ENCODE assay signal across 8 cellular contexts in genomic region chr11:107928767-107929507, GRCh38. TPM values are rescaled to one million over a fixed set of nuclear protein-coding genes. Genes with fewer than 3 reads are reported as not detected.
DNase-seq lines count a peak whose midpoint lies in the region; ATAC-seq and TF ChIP-seq lines count a peak whose summit lies in the region.

No MANE protein-coding gene starts in this region.

- peak overlapping the region in 1 of 2 experiments; percentile 56 for H3K23ac ChIP-seq in mesenchymal stem cell (ENCODE audit: low read length in 2 of 2)

- H3K14ac ChIP-seq in mesenchymal stem cell (ENCODE audit: low read length in 2 of 2): no peak overlapping the region

- H3K9ac ChIP-seq in OCI-LY1 (ENCODE audit: low read length): peak overlapping the region; percentile 50; the same call in 1 of the 2 replicates
- H3K9ac ChIP-seq in mesenchymal stem cell (ENCODE audit: low read length): no peak overlapping the region

- DNase-seq in AG09309 (ENCODE audit: low read depth) (no peak), choroid plexus epithelial cell (ENCODE audit: low read depth) (no peak), mesenchymal stem cell (no peak), transverse colon (peak; percentile 10), EL (no peak)

- peak; percentile 16 for TF ChIP-seq POLR2A in GM18526 (IDR thresholded peaks at IDR 0.05; ENCODE audit: extremely low read depth, insufficient read length)
- TF ChIP-seq POLR2A in transverse colon (IDR thresholded peaks at IDR 0.05): no peak

- H2AK5ac ChIP-seq in mesenchymal stem cell (ENCODE audit: low read length, severe bottlenecking): no peak overlapping the region

- H3K4me2 ChIP-seq in OCI-LY1 (ENCODE audit: low read length) (peak overlapping the region; percentile 67), mesenchymal stem cell (ENCODE audit: low read length, poor library complexity, severe bottlenecking) (peak overlapping the region; percentile 81)

- intact Hi-C loops in transverse colon (cut with DNase I; ENCODE audit: low total_unique reads): no loop called here

- H2BK120ac ChIP-seq in mesenchymal stem cell (ENCODE audit: low read depth, low read length): no peak overlapping the region

- no peaks in the 10 kb centered on the region for H4K20me1 ChIP-seq in OCI-LY1 (ENCODE audit: insufficient read depth, low read length)

- H3K27me3 ChIP-seq in OCI-LY1 (ENCODE audit: insufficient read depth, low read length) (no peaks in the 10 kb centered on the region; the same call in 1 of the 2 replicates), mesenchymal stem cell (ENCODE audit: control insufficient read depth in 1 of 2, insufficient read depth in 1 of 2, low read length in 2 of 2) (peaks cover 25 to 27% of the 10 kb centered on the region in 2 experiments), transverse colon (peaks cover 33% of the 10 kb centered on the region)

- H2BK15ac ChIP-seq in mesenchymal stem cell (ENCODE audit: low read depth, poor library complexity, severe bottlenecking): peak overlapping the region; percentile 16

- peaks cover 20% of the 10 kb centered on the region for H3K4me1 ChIP-seq in OCI-LY1 (ENCODE audit: insufficient read depth, low read length, severe bottlenecking)
- peaks cover 14% of the 10 kb centered on the region for H3K4me1 ChIP-seq in mesenchymal stem cell (ENCODE audit: control insufficient read depth, insufficient read depth, low read depth, low read length)
- H3K4me1 ChIP-seq in transverse colon: peaks cover 8 to 19% (median 10%) of the 10 kb centered on the region in 4 donors

- peak; percentile 11 for ATAC-seq in HG03135 (IDR thresholded peaks at IDR 0.05; ENCODE audit: unreplicated experiment)

- H2BK12ac ChIP-seq in mesenchymal stem cell (ENCODE audit: low read length in 2 of 2): no peak overlapping the region

- no peaks in the 10 kb centered on the region for H3K9me3 ChIP-seq in OCI-LY1 (ENCODE audit: low read length)
- no peaks in the 10 kb centered on the region for H3K9me3 ChIP-seq in mesenchymal stem cell (ENCODE audit: control insufficient read depth, low read length)
- H3K9me3 ChIP-seq in transverse colon: no peaks in the 10 kb centered on the region

- H3K79me2 ChIP-seq in OCI-LY1 (ENCODE audit: insufficient read depth, low read length): no peaks in the 10 kb centered on the region

- peak overlapping the region; percentile 23 for H3K4me3 ChIP-seq in AG09309 (ENCODE audit: control insufficient read depth, low read depth, low read length)
- peak overlapping the region; percentile 69 for H3K4me3 ChIP-seq in OCI-LY1 (ENCODE audit: low read depth, low read length, poor library complexity, severe bottlenecking)
- peak overlapping the region; percentile 50 for H3K4me3 ChIP-seq in choroid plexus epithelial cell (ENCODE audit: low read depth, low read length)
- peak overlapping the region; percentile 51 to 73 for H3K4me3 ChIP-seq in mesenchymal stem cell (ENCODE audit: insufficient read depth in 1 of 2, low read depth in 1 of 2, low read length in 2 of 2)
- peak overlapping the region; percentile 10 to 63 (median 30) for H3K4me3 ChIP-seq in transverse colon

- no peak for TF ChIP-seq EP300 in transverse colon (IDR thresholded peaks at IDR 0.05; ENCODE audit: low read depth)

- no peaks in the 10 kb centered on the region for H3F3A ChIP-seq in OCI-LY1 (ENCODE audit: insufficient read depth, low read length)

- WGBS in mesenchymal stem cell: 1% methylated on average over 41 of the region's 41 CpGs
- 3% methylated on average over 38 of the region's 41 CpGs; no CpG with 5 or more reads in 1 of the 2 donors for WGBS in transverse colon (ENCODE audit: low coverage in 1 of 2), 2 donors

- no peaks in the 10 kb centered on the region for H3K36me3 ChIP-seq in OCI-LY1 (ENCODE audit: insufficient read depth, low read length)
- H3K36me3 ChIP-seq in mesenchymal stem cell (ENCODE audit: control insufficient read depth in 1 of 2, insufficient read depth in 2 of 2, low read depth in 1 of 2, low read length in 2 of 2): no peaks in the 10 kb centered on the region
- no peaks in the 10 kb centered on the region for H3K36me3 ChIP-seq in transverse colon

- no peak for TF ChIP-seq CTCF in AG09309 (IDR thresholded peaks at IDR 0.05; ENCODE audit: control insufficient read depth, insufficient read depth, low read depth, low read length, missing control alignments)
- TF ChIP-seq CTCF in OCI-LY1 (IDR thresholded peaks at IDR 0.05; ENCODE audit: low read length): no peak
- no peak for TF ChIP-seq CTCF in choroid plexus epithelial cell (conservative IDR thresholded peaks at IDR 0.05; ENCODE audit: low read depth, low read length)
- no peak for TF ChIP-seq CTCF in transverse colon (IDR thresholded peaks at IDR 0.05)

- in situ Hi-C loops in transverse colon (cut with MboI; ENCODE audit: low pct_ligation_motif_present in 1 of 4, low pct_unique_long_range_greater_than_20kb in 1 of 4, low sequenced_read_pairs in 3 of 4): no loop called here

- no peaks in the 10 kb centered on the region for H3K79me1 ChIP-seq in mesenchymal stem cell (replicated peaks; ENCODE audit: low read length, poor library complexity, severe bottlenecking)

- H3K27ac ChIP-seq in OCI-LY1 (ENCODE audit: low read depth, low read length, poor library complexity, severe bottlenecking): no peak overlapping the region
- H3K27ac ChIP-seq in mesenchymal stem cell (ENCODE audit: low read length, poor library complexity, severe bottlenecking): no peak overlapping the region
- H3K27ac ChIP-seq in transverse colon: peak overlapping the region; percentile 33 to 58 (median 52)

- H2BK5ac ChIP-seq in mesenchymal stem cell (ENCODE audit: low read depth, low read length, poor library complexity, severe bottlenecking): no peak overlapping the region

- no peak overlapping the region for H3K18ac ChIP-seq in mesenchymal stem cell (ENCODE audit: low read depth in 1 of 2, low read length in 2 of 2)

- H4K8ac ChIP-seq in mesenchymal stem cell (ENCODE audit: low read length): no peak overlapping the region

- no peak overlapping the region for H4K91ac ChIP-seq in mesenchymal stem cell (ENCODE audit: low read length)

- no peaks in the 10 kb centered on the region for H3K9me2 ChIP-seq in OCI-LY1 (ENCODE audit: low read depth, low read length)

- H2AFZ ChIP-seq in OCI-LY1 (ENCODE audit: low read length) (no peak overlapping the region), mesenchymal stem cell (ENCODE audit: low read depth, low read length) (no peak overlapping the region)

- H3K4ac ChIP-seq in mesenchymal stem cell (ENCODE audit: low read depth in 1 of 2, low read length in 2 of 2): no peak overlapping the region

RNA-seq across cellular contexts. Expression of gene RAB39A, which starts 0.7 kb away (rescaled TPM):
- polyA plus RNA-seq in mesenchymal stem cell (2013, experiment 1 of 2): 0.03 TPM
- polyA plus RNA-seq in mesenchymal stem cell (2013, experiment 2 of 2): 0.01 TPM
- under 1 TPM in 1 of 4 donors, not detected in 3; 0.68 TPM for total RNA-seq in transverse colon

Comparison
In these comparisons a context has a peak if more than half of its experiments do, and no peak if none do; other contexts are left out.
1. H3K27ac ChIP-seq: peak in transverse colon (4 of 4); none in OCI-LY1 (single experiment) and mesenchymal stem cell (single experiment).
2. Peak in every context shown above with its lines, with median percentiles within 50 percentile points of each other: H3K4me3 ChIP-seq.